In genomic region chr7:80498481-80499349, GRCh38 we compare ENCODE assay signal across 17 cellular contexts. TPM values are rescaled to one million over a fixed set of nuclear protein-coding genes. Genes with fewer than 3 reads are reported as not detected.
DNase-seq lines count a peak whose midpoint lies in the region; ATAC-seq, FAIRE-seq and TF ChIP-seq lines count a peak whose summit lies in the region.
"Had no signal": no experiment of that assay in that cellular context is flagged by ENCODE, and none has a peak within 500 bp of the region (broad histone marks: within the 10 kb centered on the region; RNA-seq: fewer than 3 reads in every experiment).

No MANE protein-coding gene starts in this region.

- no peak overlapping the region for H2AFZ ChIP-seq in osteoblast (ENCODE audit: low read length)

- DNase-seq in EH (ENCODE audit: low read depth) = peak; percentile 68
- DNase-seq in fibroblast of villous mesenchyme (ENCODE audit: low read depth) = peak; percentile 52
- peak; percentile 22 for DNase-seq in osteoblast (ENCODE audit: insufficient read length, low spot score, missing footprints)
- no peak for DNase-seq in sigmoid colon
- no peak for DNase-seq in SIG-M5 treated with dmso at 0.1 percent for 504 hours (lab: John Stamatoyannopoulos, UW; ENCODE audit: unreplicated experiment)
- DNase-seq: activated CD4-positive, alpha-beta memory T cell treated with anti-CD3 and anti-CD28 coated beads, Interleukin-2, amount 10 ng/mL, durations not matched to agents 7 days and 5 days; activated naive CD8-positive, alpha-beta T cell treated with anti-CD3 and anti-CD28 coated beads, Interleukin-2, amount 10 ng/mL, durations not matched to agents 7 days and 5 days; NCI-H1930; stimulated activated CD4-positive, alpha-beta T cell treated with anti-CD3 and anti-CD28 coated beads, Interleukin-15, amount 100 ng/mL, for 24 hours; stimulated activated naive CD8-positive, alpha-beta T cell treated with anti-CD3 and anti-CD28 coated beads, Interleukin-15, amount 100 ng/mL, for 72 hours had no signal

- TF ChIP-seq CTCF in fibroblast of villous mesenchyme (IDR thresholded peaks at IDR 0.05; ENCODE audit: insufficient read depth, low read depth, low read length) = no peak
- no peak for TF ChIP-seq CTCF in osteoblast (IDR thresholded peaks at IDR 0.05; ENCODE audit: extremely low read depth, low read depth, low read length)
- no peak for TF ChIP-seq CTCF in sigmoid colon (IDR thresholded peaks at IDR 0.05)

- H3K27ac ChIP-seq in osteoblast (ENCODE audit: low read depth, low read length) (peak overlapping the region; percentile 92), sigmoid colon (peak overlapping the region in 1 of 4 donors; percentile 4)

- H3K79me2 ChIP-seq in osteoblast (ENCODE audit: insufficient read depth, low read length) = no peaks in the 10 kb centered on the region

- H3K27me3 ChIP-seq in osteoblast (ENCODE audit: insufficient read depth, low read length) = no peaks in the 10 kb centered on the region
- H3K27me3 ChIP-seq in sigmoid colon = no peaks in the 10 kb centered on the region
- H3K27me3 ChIP-seq: BE2C had no signal

- H3K9me3 ChIP-seq in osteoblast (ENCODE audit: low read depth, low read length) (no peaks in the 10 kb centered on the region), sigmoid colon (no peaks in the 10 kb centered on the region)
- H3K9me3 ChIP-seq: BE2C had no signal

- WGBS in sigmoid colon, 2 donors = 76 to 89% methylated on average over 4 of the region's 4 CpGs

- peak overlapping the region; percentile 54 for H3K4me2 ChIP-seq in osteoblast (ENCODE audit: insufficient read depth, low read length)

- H3K36me3 ChIP-seq in osteoblast (ENCODE audit: insufficient read depth, low read length) (no peaks in the 10 kb centered on the region), sigmoid colon (no peaks in the 10 kb centered on the region)
- H3K36me3 ChIP-seq: BE2C had no signal

- H4K20me1 ChIP-seq in osteoblast (ENCODE audit: insufficient read depth, low read length) = no peaks in the 10 kb centered on the region

- intact Hi-C loops in sigmoid colon (cut with DNase I) = no loop called here

- no peak for TF ChIP-seq EP300 in sigmoid colon (IDR thresholded peaks at IDR 0.05)

- TF ChIP-seq POLR2A in sigmoid colon (IDR thresholded peaks at IDR 0.05) = no peak

- peaks cover 34% of the 10 kb centered on the region for H3K4me1 ChIP-seq in osteoblast (ENCODE audit: insufficient read depth, low read length)
- peaks cover 0 to 3% (median 0%) of the 10 kb centered on the region in 4 donors for H3K4me1 ChIP-seq in sigmoid colon
- H3K4me1 ChIP-seq: BE2C had no signal

- FAIRE-seq in TTC549 (lab: Jason Lieb, UNC) = peak; percentile 62

- ATAC-seq in GM18517 (IDR thresholded peaks at IDR 0.05; ENCODE audit: unreplicated experiment) (no peak), HG02678 (IDR thresholded peaks at IDR 0.05; ENCODE audit: unreplicated experiment) (no peak)
- ATAC-seq: stimulated activated naive CD8-positive, alpha-beta T cell treated with anti-CD3 and anti-CD28 coated beads, Interleukin-15, amount 100 ng/mL, for 72 hours had no signal

- H3K4me3 ChIP-seq in fibroblast of villous mesenchyme (ENCODE audit: low read depth, low read length) = no peak overlapping the region
- H3K4me3 ChIP-seq in osteoblast (ENCODE audit: insufficient read depth, low read length) = no peak overlapping the region
- no peak overlapping the region for H3K4me3 ChIP-seq in sigmoid colon

RNA-seq across cellular contexts. Expression of gene GNAT3, which starts 13.1 kb away (rescaled TPM):
- total RNA-seq in fibroblast of villous mesenchyme (not detected in 2 replicates), osteoblast (not detected in 2 replicates), sigmoid colon (not detected)
- not detected for polyA plus RNA-seq in sigmoid colon
- total RNA-seq: activated CD4-positive, alpha-beta memory T cell treated with anti-CD3 and anti-CD28 coated beads, Interleukin-2, amount 10 ng/mL, durations not matched to agents 7 days and 5 days; activated naive CD8-positive, alpha-beta T cell treated with anti-CD3 and anti-CD28 coated beads, Interleukin-2, amount 10 ng/mL, durations not matched to agents 7 days and 5 days; HT1080; mononuclear cell had no signal
- polyA plus RNA-seq: esophagus had no signal

Comparison
In these comparisons a context has a peak if more than half of its experiments do, and no peak if none do; other contexts are left out.
1. DNase-seq: peak in EH (single experiment), fibroblast of villous mesenchyme (single experiment) and osteoblast (single experiment); none in sigmoid colon (single experiment) and SIG-M5 treated with dmso at 0.1 percent for 504 hours (single experiment).